In genomic region chr2:20524412-20525040, GRCh38 we compare ENCODE assay signal across 8 cellular contexts.
DNase-seq lines count a peak whose midpoint lies in the region; ATAC-seq, FAIRE-seq and TF ChIP-seq lines count a peak whose summit lies in the region.

No MANE protein-coding gene starts in this region.

- H3K9me3 Mint-ChIP-seq in nephron: no peaks in the 10 kb centered on the region
- H3K9me3 Mint-ChIP-seq in activated CD4-positive, alpha-beta T cell treated with anti-CD3 and anti-CD28 coated beads, Interleukin-2, amount 10 ng/mL, durations not matched to agents 24 days and 14 days: no peaks in the 10 kb centered on the region

- H3K79me2 ChIP-seq in K562 (ENCODE audit: control insufficient read depth, insufficient read depth, low read length): no peaks in the 10 kb centered on the region

- TF ChIP-seq EP300 in K562 (IDR thresholded peaks at IDR 0.05; ENCODE audit: low read length): peak; percentile 46; the same call in 1 of the 2 replicates

- TF ChIP-seq RAD21 in K562 (CRISPR knock-in tag; conservative IDR thresholded peaks at IDR 0.05 in 1 of 2, IDR thresholded peaks at IDR 0.05 in 1 of 2): peak; percentile 39 to 41; a peak in 3 of 4 replicates

- peaks cover 13% of the 10 kb centered on the region for H3K27me3 Mint-ChIP-seq in nephron (ENCODE audit: low read depth)
- H3K27me3 Mint-ChIP-seq in activated CD4-positive, alpha-beta T cell treated with anti-CD3 and anti-CD28 coated beads, Interleukin-2, amount 10 ng/mL, durations not matched to agents 24 days and 14 days: peaks cover 4% of the 10 kb centered on the region

- peak overlapping the region; percentile 88 for H2AFZ ChIP-seq in K562 (ENCODE audit: low read depth, low read length)

- peak overlapping the region; percentile 73 to 79 (median 76) for H3K27ac Mint-ChIP-seq in nephron
- H3K27ac Mint-ChIP-seq in activated CD4-positive, alpha-beta T cell treated with anti-CD3 and anti-CD28 coated beads, Interleukin-2, amount 10 ng/mL, durations not matched to agents 24 days and 14 days: no peak overlapping the region

- POLR2A ChIA-PET in K562 (lab: Yijun Ruan, JAX): interaction anchor here (0.7 to 1.0 kb wide), 2 partner anchors 70 to 960 kb away, joined by 3 read pairs; no protein-coding TSS in a partner anchor

- FAIRE-seq in K562 (lab: Jason Lieb, UNC): peak; percentile 82
- FAIRE-seq in frontal cortex (lab: Jason Lieb, UNC): no peak

- H3K4me3 Mint-ChIP-seq in nephron: peak overlapping the region; percentile 2 to 66 (median 50)
- H3K4me3 Mint-ChIP-seq in activated CD4-positive, alpha-beta T cell treated with anti-CD3 and anti-CD28 coated beads, Interleukin-2, amount 10 ng/mL, durations not matched to agents 24 days and 14 days: no peak overlapping the region

- ATAC-seq in HG03060 (IDR thresholded peaks at IDR 0.05; ENCODE audit: low read depth, unreplicated experiment) (peak; percentile 40), K562 (peak; percentile 89)
- ATAC-seq in stimulated activated naive CD8-positive, alpha-beta T cell treated with anti-CD3 and anti-CD28 coated beads, Interleukin-15, Interleukin-2, amounts not matched to agents 100 U/mL and 50 U/mL, for 24 hours: no peak

- no peaks in the 10 kb centered on the region for H3K9me1 ChIP-seq in K562 (ENCODE audit: control insufficient read depth, insufficient read depth, low read length)

- H3K27me3 ChIP-seq in K562 (ENCODE audit: control insufficient read depth in 2 of 2, insufficient read depth in 2 of 2, low read length in 2 of 2): peaks cover 0 to 35% of the 10 kb centered on the region in 2 experiments; a peak in 2 of 5 replicates

- H3K27ac ChIP-seq in K562 (ENCODE audit: extremely low read depth, low read depth, low read length): peak overlapping the region; percentile 43; the same call in 2 of the 3 replicates

- H3K36me3 Mint-ChIP-seq in nephron (ENCODE audit: low read depth): no peaks in the 10 kb centered on the region
- H3K36me3 Mint-ChIP-seq in activated CD4-positive, alpha-beta T cell treated with anti-CD3 and anti-CD28 coated beads, Interleukin-2, amount 10 ng/mL, durations not matched to agents 24 days and 14 days (ENCODE audit: low read depth): no peaks in the 10 kb centered on the region

- no peak for TF ChIP-seq CTCF in K562 (IDR thresholded peaks at IDR 0.05 in 2 of 3, conservative IDR thresholded peaks at IDR 0.05 in 1 of 3; ENCODE audit: insufficient read depth in 2 of 3, low read depth in 1 of 3, low read length in 3 of 3)
- no peak for TF ChIP-seq CTCF in nephron (IDR thresholded peaks at IDR 0.05; ENCODE audit: unreplicated experiment in 3 of 3)

- peak overlapping the region; percentile 76 for H3K4me2 ChIP-seq in K562 (ENCODE audit: insufficient read depth, low read length)

- CTCF ChIA-PET in K562 (lab: Yijun Ruan, JAX; ENCODE audit: low intra/inter-chr PET ratio): no interaction called here

- BruUV-seq in K562 (replicated peaks; lab: Mats Ljungman, UMichigan): no TSS peak

- H3K9ac ChIP-seq in K562 (ENCODE audit: insufficient read depth in 1 of 2, low read depth in 2 of 2, low read length in 2 of 2): peak overlapping the region; percentile 40 to 84

- H3K9me3 ChIP-seq in K562 (replicated peaks; ENCODE audit: control insufficient read depth, insufficient read depth, low read depth, low read length): no peaks in the 10 kb centered on the region

- H3K36me3 ChIP-seq in K562 (ENCODE audit: control insufficient read depth, insufficient read depth, low read length): no peaks in the 10 kb centered on the region

- 18% methylated on average over 16 of the region's 16 CpGs for WGBS in K562 (ENCODE audit: insufficient coverage, low coverage, missing lambda C conversion rate)

- no peak for TF ChIP-seq POLR2A in K562 (conservative IDR thresholded peaks at IDR 0.05)

- H3K4me1 ChIP-seq in K562 (replicated peaks in 1 of 2; ENCODE audit: control insufficient read depth in 2 of 2, insufficient read depth in 2 of 2, low read length in 2 of 2): peaks cover 17 to 18% of the 10 kb centered on the region in 2 experiments

- no peak overlapping the region for H3K4me3 ChIP-seq in K562

- DNase-seq in GM19238 (ENCODE audit: insufficient read length, low spot score) (peak; percentile 57), K562 (ENCODE audit: extremely low read depth in 1 of 4, low spot score in 3 of 4) (peak; percentile 54 to 81 (median 61)), GM03348 (ENCODE audit: low spot score) (no peak), frontal cortex (ENCODE audit: low spot score in 2 of 2) (no peak)
- no peak for DNase-seq in stimulated activated naive CD8-positive, alpha-beta T cell treated with anti-CD3 and anti-CD28 coated beads, Interleukin-15, Interleukin-2, amounts not matched to agents 100 U/mL and 50 U/mL, for 24 hours
- no peak for DNase-seq in activated CD4-positive, alpha-beta T cell treated with anti-CD3 and anti-CD28 coated beads, Interleukin-2, amount 10 ng/mL, durations not matched to agents 24 days and 14 days

- no peaks in the 10 kb centered on the region for H4K20me1 ChIP-seq in K562 (replicated peaks; ENCODE audit: control insufficient read depth, insufficient read depth, low read length)

- H3K4me1 Mint-ChIP-seq in nephron: peaks cover 53% of the 10 kb centered on the region
- H3K4me1 Mint-ChIP-seq in activated CD4-positive, alpha-beta T cell treated with anti-CD3 and anti-CD28 coated beads, Interleukin-2, amount 10 ng/mL, durations not matched to agents 24 days and 14 days: no peaks in the 10 kb centered on the region

- intact Hi-C loops in K562 (cut with micrococcal nuclease): no loop called here
- intact Hi-C loops in activated CD4-positive, alpha-beta T cell treated with anti-CD3 and anti-CD28 coated beads, Interleukin-2, amount 10 ng/mL, durations not matched to agents 24 days and 14 days (cut with micrococcal nuclease): no loop called here

- in situ Hi-C loops in K562 (cut with MboI): no loop called here

TF ChIP-seq in K562, 482 proteins besides CTCF, POLR2A, EP300 and RAD21 (continues in another document):
- TF ChIP-seq SREBF1 (IDR thresholded peaks at IDR 0.05; ENCODE audit: borderline replicate concordance, low read depth, low read length): no peak
- TF ChIP-seq BDP1 (IDR thresholded peaks at IDR 0.05; ENCODE audit: insufficient read depth, insufficient read length): no peak
- 0 out of 2 replicates have a peak, but pooled peaks have one; percentile 48 for TF ChIP-seq DPF2 (IDR thresholded peaks at IDR 0.05)
- TF ChIP-seq BRF1 (IDR thresholded peaks at IDR 0.05; ENCODE audit: borderline replicate concordance, extremely low read depth, insufficient read length): no peak
- no peak for TF ChIP-seq TSC22D4 (tag; IDR thresholded peaks at IDR 0.05)
- TF ChIP-seq ZNF436 (CRISPR knock-in tag; IDR thresholded peaks at IDR 0.05): no peak
- 0 out of 4 replicates have a peak, but pooled peaks of 1 of the 2 experiments have one; percentile 8 for TF ChIP-seq NRF1 (conservative IDR thresholded peaks at IDR 0.05 in 1 of 2, IDR thresholded peaks at IDR 0.05 in 1 of 2)
- peak in 1 of 2 experiments; percentile 72; a peak in 1 of 4 replicates for TF ChIP-seq MAZ (CRISPR knock-in tag; conservative IDR thresholded peaks at IDR 0.05 in 1 of 2, IDR thresholded peaks at IDR 0.05 in 1 of 2)
- TF ChIP-seq PTRF (tag; IDR thresholded peaks at IDR 0.05): no peak
- no peak for TF ChIP-seq POU5F1 (IDR thresholded peaks at IDR 0.05; ENCODE audit: borderline replicate concordance, low read depth, low read length, partially characterized antibody)
- no peak for TF ChIP-seq CHD2 (IDR thresholded peaks at IDR 0.05; ENCODE audit: low read depth, low read length)
- no peak for TF ChIP-seq HEY1 (CRISPR knock-in tag; IDR thresholded peaks at IDR 0.05; ENCODE audit: borderline replicate concordance)
- no peak for TF ChIP-seq GABPB2 (CRISPR knock-in tag; conservative IDR thresholded peaks at IDR 0.05)
- no peak for TF ChIP-seq ZBTB33 (CRISPR knock-in tag; IDR thresholded peaks at IDR 0.05)
- TF ChIP-seq HNRNPUL1 (IDR thresholded peaks at IDR 0.05; ENCODE audit: low read length): no peak
- TF ChIP-seq STAG1 (CRISPR knock-in tag; IDR thresholded peaks at IDR 0.05; ENCODE audit: borderline replicate concordance): no peak
- TF ChIP-seq PATZ1 (CRISPR knock-in tag; IDR thresholded peaks at IDR 0.05; ENCODE audit: borderline replicate concordance): no peak
- TF ChIP-seq ZNF77 (CRISPR knock-in tag; IDR thresholded peaks at IDR 0.05): no peak

Comparison
In these comparisons a context has a peak if more than half of its experiments do, and no peak if none do; other contexts are left out.
1. DNase-seq: peak in GM19238 (single experiment) and K562 (4 of 4); none in GM03348 (single experiment), stimulated activated naive CD8-positive, alpha-beta T cell treated with anti-CD3 and anti-CD28 coated beads, Interleukin-15, Interleukin-2, amounts not matched to agents 100 U/mL and 50 U/mL, for 24 hours (single experiment), frontal cortex (0 of 2) and activated CD4-positive, alpha-beta T cell treated with anti-CD3 and anti-CD28 coated beads, Interleukin-2, amount 10 ng/mL, durations not matched to agents 24 days and 14 days (single experiment).